In genomic region chr5:96066386-96066719, GRCh38 we compare ENCODE assay signal across 16 cellular contexts.
DNase-seq lines count a peak whose midpoint lies in the region; ATAC-seq and TF ChIP-seq lines count a peak whose summit lies in the region.
"Had no signal": no experiment of that assay in that cellular context is flagged by ENCODE, and none has a peak within 500 bp of the region (broad histone marks: within the 10 kb centered on the region; RNA-seq: fewer than 3 reads in every experiment).

No MANE protein-coding gene starts in this region.

- no peak overlapping the region for H3K4me3 ChIP-seq in RWPE2 (ENCODE audit: severe bottlenecking)
- no peak overlapping the region for H3K4me3 ChIP-seq in colonic mucosa
- no peak overlapping the region for H3K4me3 ChIP-seq in smooth muscle cell
- no peak overlapping the region for H3K4me3 ChIP-seq in SJCRH30
- H3K4me3 ChIP-seq: tibial artery had no signal

- H3K27me3 ChIP-seq in RWPE2 (ENCODE audit: insufficient read depth, poor library complexity, severe bottlenecking) (no peaks in the 10 kb centered on the region), colonic mucosa (no peaks in the 10 kb centered on the region), smooth muscle cell (ENCODE audit: low read depth) (no peaks in the 10 kb centered on the region), SJCRH30 (no peaks in the 10 kb centered on the region)
- H3K27me3 ChIP-seq: tibial artery had no signal

- H3K4me2 ChIP-seq in smooth muscle cell, result no peak overlapping the region

- TF ChIP-seq CTCF in RWPE2 (IDR thresholded peaks at IDR 0.05; ENCODE audit: poor library complexity, severe bottlenecking) (no peak), colonic mucosa (IDR thresholded peaks at IDR 0.05) (no peak), smooth muscle cell (IDR thresholded peaks at IDR 0.05; ENCODE audit: borderline replicate concordance, insufficient read depth, poor library complexity, severe bottlenecking) (no peak)

- no peaks in the 10 kb centered on the region for H3K79me2 ChIP-seq in smooth muscle cell (ENCODE audit: low read depth)

- H3K9me3 ChIP-seq in RWPE2 (ENCODE audit: severe bottlenecking) (no peaks in the 10 kb centered on the region), colonic mucosa (no peaks in the 10 kb centered on the region), smooth muscle cell (replicated peaks; ENCODE audit: low read depth) (no peaks in the 10 kb centered on the region), SJCRH30 (replicated peaks) (no peaks in the 10 kb centered on the region)
- H3K9me3 ChIP-seq: tibial artery had no signal

- intact Hi-C loops in colonic mucosa (cut with DNase I), result no loop called here

- peaks cover 52% of the 10 kb centered on the region for H3K4me1 Mint-ChIP-seq in activated T-cell treated with anti-CD3 and anti-CD28 coated beads, Interleukin-2, amount 50 U/mL, for 72 hours (ENCODE audit: low read depth)
- peaks cover 22% of the 10 kb centered on the region for H3K4me1 Mint-ChIP-seq in activated T-cell treated with anti-CD3 and anti-CD28 coated beads, Interleukin-2, amount 50 U/mL, for 4 hours (ENCODE audit: low read depth)
- H3K4me1 Mint-ChIP-seq: brain had no signal

- ATAC-seq in activated T-cell treated with anti-CD3 and anti-CD28 coated beads, Interleukin-2, amount 50 U/mL, for 72 hours (replicated peaks in 1 of 2), result no peak
- no peak for ATAC-seq in activated T-cell treated with anti-CD3 and anti-CD28 coated beads, Interleukin-2, amount 50 U/mL, for 4 hours
- ATAC-seq in RWPE2 (ENCODE audit: low read depth) (no peak), HG03039 (IDR thresholded peaks at IDR 0.05; ENCODE audit: unreplicated experiment) (no peak)

- DNase-seq in activated T-cell treated with anti-CD3 and anti-CD28 coated beads, Interleukin-2, amount 50 U/mL, for 72 hours, result no peak
- no peak for DNase-seq in activated T-cell treated with anti-CD3 and anti-CD28 coated beads, Interleukin-2, amount 50 U/mL, for 4 hours
- DNase-seq in RWPE2 (ENCODE audit: low spot score), result no peak
- DNase-seq in colonic mucosa, result no peak
- no peak for DNase-seq in smooth muscle cell (lab: John Stamatoyannopoulos, UW; ENCODE audit: unreplicated experiment)
- DNase-seq in SHP77 (lab: John Stamatoyannopoulos, UW), result no peak
- no peak for DNase-seq in SJCRH30
- DNase-seq: activated CD4-positive, alpha-beta T cell treated with anti-CD3 and anti-CD28 coated beads for 1 hour; effector CD4-positive, alpha-beta T cell; GF-D8; NCI-H2107; tibial artery had no signal

- peak overlapping the region; percentile 87 for H3K27ac Mint-ChIP-seq in activated T-cell treated with anti-CD3 and anti-CD28 coated beads, Interleukin-2, amount 50 U/mL, for 72 hours
- H3K27ac Mint-ChIP-seq: brain, nephron had no signal

- H3K27me3 Mint-ChIP-seq in activated T-cell treated with anti-CD3 and anti-CD28 coated beads, Interleukin-2, amount 50 U/mL, for 72 hours (ENCODE audit: low read depth), result no peaks in the 10 kb centered on the region
- no peaks in the 10 kb centered on the region for H3K27me3 Mint-ChIP-seq in activated T-cell treated with anti-CD3 and anti-CD28 coated beads, Interleukin-2, amount 50 U/mL, for 4 hours (ENCODE audit: low read depth)
- H3K27me3 Mint-ChIP-seq: brain had no signal

- H3K36me3 Mint-ChIP-seq in activated T-cell treated with anti-CD3 and anti-CD28 coated beads, Interleukin-2, amount 50 U/mL, for 72 hours (ENCODE audit: insufficient read depth in 2 of 2), result no peaks in the 10 kb centered on the region
- no peaks in the 10 kb centered on the region for H3K36me3 Mint-ChIP-seq in activated T-cell treated with anti-CD3 and anti-CD28 coated beads, Interleukin-2, amount 50 U/mL, for 4 hours (ENCODE audit: insufficient read depth)
- H3K36me3 Mint-ChIP-seq: brain had no signal

- no peaks in the 10 kb centered on the region for H4K20me1 ChIP-seq in smooth muscle cell (ENCODE audit: low read depth)

- peaks cover 47% of the 10 kb centered on the region for H3K4me1 ChIP-seq in RWPE2 (ENCODE audit: insufficient read depth, poor library complexity, severe bottlenecking)
- H3K4me1 ChIP-seq in colonic mucosa, result no peaks in the 10 kb centered on the region
- peaks cover 35% of the 10 kb centered on the region for H3K4me1 ChIP-seq in smooth muscle cell (ENCODE audit: low read depth)
- peaks cover 17% of the 10 kb centered on the region for H3K4me1 ChIP-seq in SJCRH30

- WGBS in smooth muscle cell (ENCODE audit: low lambda C conversion rate), result 51% methylated on average over 1 of the region's 1 CpG

- H3K9ac ChIP-seq in colonic mucosa (ENCODE audit: low read depth in 2 of 2, low read length in 2 of 2), result peak overlapping the region in 1 of 2 donors; percentile 16
- H3K9ac ChIP-seq in smooth muscle cell (ENCODE audit: low read depth), result no peak overlapping the region

- peak overlapping the region; percentile 9 for H2AFZ ChIP-seq in smooth muscle cell (ENCODE audit: low read depth)

- H3K27ac ChIP-seq in RWPE2 (ENCODE audit: poor library complexity, severe bottlenecking) (peak overlapping the region; percentile 98), colonic mucosa (peak overlapping the region; percentile 71), smooth muscle cell (ENCODE audit: low read depth) (no peak overlapping the region), SJCRH30 (no peak overlapping the region)
- H3K27ac ChIP-seq: RWPE1, tibial artery had no signal

- H3F3A ChIP-seq in smooth muscle cell (ENCODE audit: low read depth), result peaks cover 11% of the 10 kb centered on the region

- peaks cover 0 to 2% of the 10 kb centered on the region in 2 donors for H3K9me3 Mint-ChIP-seq in activated T-cell treated with anti-CD3 and anti-CD28 coated beads, Interleukin-2, amount 50 U/mL, for 72 hours
- H3K9me3 Mint-ChIP-seq in activated T-cell treated with anti-CD3 and anti-CD28 coated beads, Interleukin-2, amount 50 U/mL, for 4 hours, result no peaks in the 10 kb centered on the region
- H3K9me3 Mint-ChIP-seq: brain, nephron had no signal

- H3K4me3 Mint-ChIP-seq in activated T-cell treated with anti-CD3 and anti-CD28 coated beads, Interleukin-2, amount 50 U/mL, for 72 hours, result peak overlapping the region; percentile 15 to 62
- no peak overlapping the region for H3K4me3 Mint-ChIP-seq in activated T-cell treated with anti-CD3 and anti-CD28 coated beads, Interleukin-2, amount 50 U/mL, for 4 hours
- H3K4me3 Mint-ChIP-seq: brain, nephron had no signal

- H3K36me3 ChIP-seq in RWPE2 (ENCODE audit: low read depth) (no peaks in the 10 kb centered on the region), colonic mucosa (no peaks in the 10 kb centered on the region), smooth muscle cell (ENCODE audit: low read depth) (no peaks in the 10 kb centered on the region), SJCRH30 (no peaks in the 10 kb centered on the region)
- H3K36me3 ChIP-seq: tibial artery had no signal

Comparison
In these comparisons a context has a peak if more than half of its experiments do, and no peak if none do; other contexts are left out.
1. H3K27ac ChIP-seq: peak in RWPE2 (single experiment) and colonic mucosa (single experiment); none in smooth muscle cell (single experiment) and SJCRH30 (single experiment).